In the genomic region with DNA sequence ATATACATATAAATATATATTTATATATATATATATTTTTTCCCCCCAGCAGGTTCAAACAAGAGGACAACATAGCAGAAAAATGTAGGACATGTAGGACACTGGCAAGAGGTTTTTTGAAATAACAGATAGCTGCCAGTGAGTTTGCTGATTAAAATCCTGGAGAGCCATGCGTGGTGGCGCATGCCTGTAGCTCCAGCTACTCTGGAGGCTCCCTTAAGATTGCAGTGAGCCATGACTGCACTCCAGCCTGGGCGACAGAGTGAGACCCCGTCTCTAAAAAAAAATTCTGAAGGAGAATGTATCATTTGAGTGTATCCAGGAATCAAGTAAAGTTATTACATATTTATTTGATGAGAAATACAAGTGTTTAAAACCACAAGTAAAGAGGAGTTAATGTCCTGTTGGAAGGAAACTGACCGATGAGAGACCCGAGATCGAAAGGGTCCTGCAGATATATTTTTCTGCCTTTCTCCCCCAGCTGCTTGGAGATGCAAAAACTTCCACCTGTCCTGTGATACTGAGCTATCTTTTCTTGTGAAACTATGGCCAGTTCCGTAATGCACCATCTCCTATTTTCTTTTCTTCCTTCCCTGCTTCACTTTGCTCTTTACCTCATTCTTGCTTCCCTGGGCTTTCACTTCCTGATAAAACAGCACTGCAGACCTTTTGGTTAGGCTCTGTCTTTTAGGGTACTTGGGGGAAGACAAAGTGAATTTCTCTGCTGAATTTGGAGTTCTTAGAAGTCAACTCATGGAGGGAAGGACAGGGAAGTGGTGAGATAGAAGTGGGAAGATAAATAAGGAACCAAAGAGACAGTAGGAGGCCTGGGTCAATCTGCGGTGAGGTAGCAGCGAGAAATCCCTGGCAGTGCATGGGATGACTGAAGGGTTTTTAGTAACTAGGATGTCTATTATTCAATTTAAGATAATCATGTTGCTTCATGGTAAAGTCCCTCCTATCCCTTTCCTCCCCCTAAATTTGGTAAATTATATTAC, we compare ENCODE assay signal across 1 cellular context.
TF ChIP-seq lines count a peak whose summit lies in the region.

No MANE protein-coding gene starts in this region.

TF ChIP-seq in HepG2, 621 proteins besides CTCF, POLR2A, EP300 and RAD21 (continued from another document):
- TF ChIP-seq, protein P1, sequence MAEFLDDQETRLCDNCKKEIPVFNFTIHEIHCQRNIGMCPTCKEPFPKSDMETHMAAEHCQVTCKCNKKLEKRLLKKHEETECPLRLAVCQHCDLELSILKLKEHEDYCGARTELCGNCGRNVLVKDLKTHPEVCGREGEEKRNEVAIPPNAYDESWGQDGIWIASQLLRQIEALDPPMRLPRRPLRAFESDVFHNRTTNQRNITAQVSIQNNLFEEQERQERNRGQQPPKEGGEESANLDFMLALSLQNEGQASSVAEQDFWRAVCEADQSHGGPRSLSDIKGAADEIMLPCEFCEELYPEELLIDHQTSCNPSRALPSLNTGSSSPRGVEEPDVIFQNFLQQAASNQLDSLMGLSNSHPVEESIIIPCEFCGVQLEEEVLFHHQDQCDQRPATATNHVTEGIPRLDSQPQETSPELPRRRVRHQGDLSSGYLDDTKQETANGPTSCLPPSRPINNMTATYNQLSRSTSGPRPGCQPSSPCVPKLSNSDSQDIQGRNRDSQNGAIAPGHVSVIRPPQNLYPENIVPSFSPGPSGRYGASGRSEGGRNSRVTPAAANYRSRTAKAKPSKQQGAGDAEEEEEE (CRISPR knock-in tag; IDR thresholded peaks at IDR 0.05; ENCODE audit: borderline replicate concordance): no peak
- TF ChIP-seq ZNF569 (CRISPR knock-in tag; IDR thresholded peaks at IDR 0.05; ENCODE audit: borderline replicate concordance): no peak
- no peak for TF ChIP-seq SRSF9 (IDR thresholded peaks at IDR 0.05; ENCODE audit: borderline replicate concordance, insufficient read depth, low read depth, low read length, poor library complexity, severe bottlenecking)
TF ChIP-seq in HepG2: peak in this region for 0.
